2 cellular contexts compared by ENCODE assay signal in genomic region chr2:108805782-108806181, GRCh38.
TF ChIP-seq lines count a peak whose summit lies in the region.

No MANE protein-coding gene starts in this region.

TF ChIP-seq in SK-N-SH treated with all-trans-retinoic acid at 6 μM for 48 hours, 23 proteins besides CTCF, POLR2A, EP300 and RAD21 (continued from another document):
- TF ChIP-seq ZFP3 (CRISPR knock-in tag; IDR thresholded peaks at IDR 0.05), result no peak

TF ChIP-seq in SK-N-SH, 30 proteins besides CTCF, POLR2A, EP300 and RAD21 (continued from another document):
- TF ChIP-seq USF1 (IDR thresholded peaks at IDR 0.05; ENCODE audit: borderline replicate concordance, low read depth), result no peak
